ENCODE assay signal across 8 cellular contexts in the genomic region with DNA sequence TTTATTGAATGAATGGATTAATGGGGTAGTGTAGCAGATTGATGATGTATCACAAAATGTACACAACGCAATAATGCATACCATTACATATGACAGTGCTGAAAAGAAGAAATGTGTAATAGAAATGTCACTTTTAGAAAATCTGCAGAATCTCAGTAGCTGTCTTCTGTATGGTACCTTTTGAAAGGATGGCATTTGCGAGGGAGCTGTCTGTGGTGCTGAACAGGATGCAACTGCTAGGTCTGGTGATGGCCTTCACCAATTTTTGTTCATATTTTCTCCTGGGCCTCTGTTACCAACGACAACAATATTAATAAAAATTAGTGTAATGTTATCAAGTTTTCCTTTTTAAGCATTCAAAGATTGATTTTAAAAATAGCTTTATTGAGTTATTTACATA.
DNase-seq lines count a peak whose midpoint lies in the region; ATAC-seq and TF ChIP-seq lines count a peak whose summit lies in the region.

No MANE protein-coding gene starts in this region.

- DNase-seq in GM10266 (ENCODE audit: extremely low spot score) (peak; percentile 38), NOMO-1 treated with DMSO at 0.1 percent for 48 hours (lab: John Stamatoyannopoulos, UW; ENCODE audit: unreplicated experiment) (peak; percentile 67), iPS-NIHi7 (ENCODE audit: extremely low spot score) (peak; percentile 75), cerebellar cortex (ENCODE audit: low spot score) (no peak), SHP77 (lab: John Stamatoyannopoulos, UW) (no peak)
- DNase-seq in activated T-cell treated with anti-CD3 and anti-CD28 coated beads, Interleukin-2, amount 50 U/mL, for 48 hours, result peak; percentile 45 to 47
- DNase-seq in stimulated activated CD8-positive, alpha-beta memory T cell treated with anti-CD3 and anti-CD28 coated beads, Interleukin-15, amount 100 ng/mL, for 48 hours (ENCODE audit: low read depth in 2 of 2), result peak; percentile 3 to 22

- no peak for ATAC-seq in GM18861 (IDR thresholded peaks at IDR 0.05; ENCODE audit: unreplicated experiment)

- no peak for TF ChIP-seq CTCF in GM10266 (IDR thresholded peaks at IDR 0.05; ENCODE audit: control insufficient read depth, insufficient read depth, low read depth, missing control alignments)

Comparison
In these comparisons a context has a peak if more than half of its experiments do, and no peak if none do; other contexts are left out.
1. DNase-seq: peak in GM10266 (single experiment), NOMO-1 treated with DMSO at 0.1 percent for 48 hours (single experiment), activated T-cell treated with anti-CD3 and anti-CD28 coated beads, Interleukin-2, amount 50 U/mL, for 48 hours (2 of 2), iPS-NIHi7 (single experiment) and stimulated activated CD8-positive, alpha-beta memory T cell treated with anti-CD3 and anti-CD28 coated beads, Interleukin-15, amount 100 ng/mL, for 48 hours (2 of 2); none in cerebellar cortex (single experiment) and SHP77 (0 of 2).